ENCODE assay signal across 25 cellular contexts in genomic region chr6:167965602-167966539, GRCh38. TPM values are rescaled to one million over a fixed set of nuclear protein-coding genes. Genes with fewer than 3 reads are reported as not detected.
DNase-seq lines count a peak whose midpoint lies in the region; ATAC-seq and TF ChIP-seq lines count a peak whose summit lies in the region.
"Had no signal": no experiment of that assay in that cellular context is flagged by ENCODE, and none has a peak within 500 bp of the region (broad histone marks: within the 10 kb centered on the region; RNA-seq: fewer than 3 reads in every experiment).

No MANE protein-coding gene starts in this region.

- peak; percentile 40 for ATAC-seq in upper lobe of right lung
- ATAC-seq in HG03097 (IDR thresholded peaks at IDR 0.05; ENCODE audit: low FRiP score, unreplicated experiment) = no peak
- ATAC-seq: PC-3; stimulated activated naive CD8-positive, alpha-beta T cell treated with anti-CD3 and anti-CD28 coated beads, Interleukin-15, amount 100 ng/mL, for 72 hours; T-cell had no signal

- no peaks in the 10 kb centered on the region for H3K27me3 ChIP-seq in cardiac muscle cell
- no peaks in the 10 kb centered on the region for H3K27me3 ChIP-seq in hepatocyte
- no peaks in the 10 kb centered on the region for H3K27me3 ChIP-seq in upper lobe of right lung
- H3K27me3 ChIP-seq: BE2C, esophagus squamous epithelium, neutrophil had no signal

- no peaks in the 10 kb centered on the region for H3K9me3 Mint-ChIP-seq in nephron progenitor cell
- H3K9me3 Mint-ChIP-seq: IgD-negative memory B cell; stimulated activated naive CD8-positive, alpha-beta T cell treated with anti-CD3 and anti-CD28 coated beads, Interleukin-15, amount 100 ng/mL, for 72 hours; T-cell had no signal

- H3K4me1 ChIP-seq in cardiac muscle cell (ENCODE audit: low read depth) = peaks cover 5% of the 10 kb centered on the region
- H3K4me1 ChIP-seq in hepatocyte (ENCODE audit: insufficient read depth) = peaks cover 36% of the 10 kb centered on the region
- H3K4me1 ChIP-seq in upper lobe of right lung = peaks cover 19% of the 10 kb centered on the region
- H3K4me1 ChIP-seq: BE2C, esophagus squamous epithelium had no signal

- H3K36me3 Mint-ChIP-seq in nephron progenitor cell (ENCODE audit: low read depth) = peaks cover 82% of the 10 kb centered on the region

- H2AFZ ChIP-seq in hepatocyte = no peak overlapping the region

- H3K4me1 Mint-ChIP-seq in nephron progenitor cell = peaks cover 17% of the 10 kb centered on the region
- H3K4me1 Mint-ChIP-seq: stimulated activated naive CD8-positive, alpha-beta T cell treated with anti-CD3 and anti-CD28 coated beads, Interleukin-15, amount 100 ng/mL, for 72 hours had no signal

- H3K27ac ChIP-seq in cardiac muscle cell (peak overlapping the region; percentile 79), hepatocyte (peak overlapping the region; percentile 82), upper lobe of right lung (peak overlapping the region; percentile 33)
- H3K27ac ChIP-seq: neutrophil had no signal

- H3K36me3 ChIP-seq in cardiac muscle cell (peaks cover 56% of the 10 kb centered on the region), hepatocyte (replicated peaks; ENCODE audit: insufficient read depth, low read depth) (peaks cover 3% of the 10 kb centered on the region), upper lobe of right lung (peaks cover 54% of the 10 kb centered on the region)
- H3K36me3 ChIP-seq: neutrophil had no signal

- intact Hi-C loops in cardiac septum (cut with DNase I) = loop anchor here (5.0 kb wide), 1 partner anchor 34 kb away; no protein-coding TSS in a partner anchor
- intact Hi-C loops in upper lobe of right lung (cut with DNase I) = no loop called here

- H3K4me3 ChIP-seq in cardiac muscle cell (no peak overlapping the region), hepatocyte (no peak overlapping the region), upper lobe of right lung (no peak overlapping the region)
- H3K4me3 ChIP-seq: esophagus squamous epithelium had no signal

- peaks cover 29% of the 10 kb centered on the region for H3K79me2 ChIP-seq in hepatocyte

- WGBS in hepatocyte (ENCODE audit: low lambda C conversion rate, missing lambda C conversion rate) = 75% methylated on average over 20 of the region's 39 CpGs

- H3K4me3 Mint-ChIP-seq in nephron progenitor cell = no peak overlapping the region
- H3K4me3 Mint-ChIP-seq: activated naive CD8-positive, alpha-beta T cell; IgD-negative memory B cell; stimulated activated naive CD8-positive, alpha-beta T cell treated with anti-CD3 and anti-CD28 coated beads, Interleukin-15, amount 100 ng/mL, for 72 hours; T-cell had no signal

- DNase-seq in cardiac muscle cell (ENCODE audit: low read depth in 1 of 2, low spot score in 1 of 2) = no peak
- no peak for DNase-seq in cardiac septum (ENCODE audit: low spot score)
- no peak for DNase-seq in hepatocyte (ENCODE audit: low spot score)
- DNase-seq in nephron progenitor cell = no peak
- no peak for DNase-seq in upper lobe of right lung
- no peak for DNase-seq in COLO668 (lab: John Stamatoyannopoulos, UW; ENCODE audit: unreplicated experiment)
- no peak for DNase-seq in putamen (ENCODE audit: low spot score)
- DNase-seq: activated CD4-positive, alpha-beta T cell treated with anti-CD3 and anti-CD28 coated beads, Interleukin-2, amount 50 U/mL, for 1 hour; BE2C; effector memory CD4-positive, alpha-beta T cell; esophagus squamous epithelium; NCI-H2081; PC-3; stimulated activated CD4-positive, alpha-beta T cell treated with anti-CD3 and anti-CD28 coated beads, Interleukin-12 subunit alpha, Interleukin-12 subunit beta, amount 100 ng/mL, for 4 hours; stimulated activated CD4-positive, alpha-beta T cell treated with anti-CD3 and anti-CD28 coated beads, Interleukin-4, amount 100 ng/mL, for 4 hours; stimulated activated naive CD8-positive, alpha-beta T cell treated with anti-CD3 and anti-CD28 coated beads, Interleukin-15, amount 100 ng/mL, for 72 hours; T-cell had no signal

- H3K9me2 ChIP-seq in hepatocyte (replicated peaks; ENCODE audit: insufficient read depth) = no peaks in the 10 kb centered on the region

- H3K27me3 Mint-ChIP-seq in nephron progenitor cell (ENCODE audit: low read depth, poor library complexity) = peaks cover 3% of the 10 kb centered on the region
- H3K27me3 Mint-ChIP-seq: activated naive CD8-positive, alpha-beta T cell; IgD-negative memory B cell; stimulated activated naive CD8-positive, alpha-beta T cell treated with anti-CD3 and anti-CD28 coated beads, Interleukin-15, amount 100 ng/mL, for 72 hours; T-cell had no signal

- H3K9me3 ChIP-seq in cardiac muscle cell (ENCODE audit: low read depth) = no peaks in the 10 kb centered on the region
- H3K9me3 ChIP-seq in hepatocyte (ENCODE audit: low read depth) = no peaks in the 10 kb centered on the region
- H3K9me3 ChIP-seq in upper lobe of right lung = no peaks in the 10 kb centered on the region
- H3K9me3 ChIP-seq: BE2C, esophagus squamous epithelium, neutrophil had no signal

- H3K27ac Mint-ChIP-seq in nephron progenitor cell = peak overlapping the region; percentile 10
- H3K27ac Mint-ChIP-seq: activated naive CD8-positive, alpha-beta T cell had no signal

- peak overlapping the region; percentile 52 for H3K4me2 ChIP-seq in hepatocyte

- TF ChIP-seq CTCF in cardiac muscle cell (IDR thresholded peaks at IDR 0.05; ENCODE audit: low read depth, low read length) (no peak), hepatocyte (IDR thresholded peaks at IDR 0.05; ENCODE audit: poor library complexity) (no peak), nephron progenitor cell (IDR thresholded peaks at IDR 0.05) (no peak), upper lobe of right lung (IDR thresholded peaks at IDR 0.05) (no peak)

- H4K20me1 ChIP-seq in hepatocyte (ENCODE audit: insufficient read depth, poor library complexity, severe bottlenecking) = no peaks in the 10 kb centered on the region

RNA-seq across cellular contexts. Expression of gene KIF25, which starts 31.6 kb away (rescaled TPM):
- total RNA-seq in cardiac muscle cell (1.6 TPM in 1 of 2 replicates, not detected in the other), cardiac septum (0.24 TPM), hepatocyte (0.40 TPM in 1 of 2 replicates, not detected in the other), upper lobe of right lung (0.96 TPM)
- polyA plus RNA-seq in cardiac muscle cell (0.40 and 1.2 TPM in 2 replicates), hepatocyte (not detected in 2 replicates)
- total RNA-seq: kidney epithelial cell, MCF 10A, mononuclear cell, PC-3, T-cell, ureter had no signal
- polyA plus RNA-seq: IgD-negative memory B cell had no signal
